In the genomic region with DNA sequence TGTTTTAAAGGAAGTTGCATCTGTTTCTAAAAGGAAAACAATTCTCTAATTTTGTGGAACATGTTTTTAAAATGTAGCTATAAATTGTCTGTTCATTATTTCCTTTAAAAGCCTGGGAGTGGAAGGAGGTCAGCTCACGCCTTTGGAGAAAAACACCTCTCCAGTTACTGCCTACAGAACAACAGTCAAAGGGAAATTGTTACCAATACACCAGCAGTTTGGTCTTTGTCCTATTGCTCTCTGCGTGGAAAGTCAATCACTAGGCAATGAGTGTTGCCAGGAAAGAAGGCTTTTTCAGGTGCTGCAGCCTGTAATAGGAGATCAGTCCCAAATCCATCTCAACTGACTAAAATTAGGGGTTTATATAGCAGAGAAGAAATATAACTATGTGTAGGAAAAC, we compare ENCODE assay signal across 24 cellular contexts. TPM values are rescaled to one million over a fixed set of nuclear protein-coding genes. Genes with fewer than 3 reads are reported as not detected.
DNase-seq lines count a peak whose midpoint lies in the region; ATAC-seq and TF ChIP-seq lines count a peak whose summit lies in the region.
"Had no signal": no experiment of that assay in that cellular context is flagged by ENCODE, and none has a peak within 500 bp of the region (broad histone marks: within the 10 kb centered on the region; RNA-seq: fewer than 3 reads in every experiment).

No MANE protein-coding gene starts in this region.

- H3K27me3 ChIP-seq in BLaER1 (no peaks in the 10 kb centered on the region), testis (no peaks in the 10 kb centered on the region)

- peak; percentile 14 for DNase-seq in DMS153 (lab: John Stamatoyannopoulos, UW)
- no peak for DNase-seq in DMS153 treated with DMSO at 0.1 percent for 48 hours (lab: John Stamatoyannopoulos, UW; ENCODE audit: unreplicated experiment)
- DNase-seq in OCI-LY7 (ENCODE audit: low spot score): no peak
- DNase-seq in left lobe of liver (ENCODE audit: low spot score): no peak
- DNase-seq in HFFc6: no peak
- no peak for DNase-seq in testis
- no peak for DNase-seq in NCI-H446 (lab: John Stamatoyannopoulos, UW)
- DNase-seq: ACHN; C1 segment of cervical spinal cord; CD8-positive, alpha-beta memory T cell; EL; GF-D8; GM23248; H9; NCI-H1092 treated with DMSO at 0.1 percent for 48 hours; NCI-H1436 treated with DMSO at 0.1 percent for 48 hours; NCI-H1930; NCI-H524; NCI-H82; SW 1271 had no signal

- TF ChIP-seq POLR2A in testis (IDR thresholded peaks at IDR 0.05): no peak

- no peak for TF ChIP-seq CTCF in OCI-LY7 (conservative IDR thresholded peaks at IDR 0.05; ENCODE audit: low read length)
- no peak for TF ChIP-seq CTCF in HFFc6 (IDR thresholded peaks at IDR 0.05)
- no peak for TF ChIP-seq CTCF in testis (IDR thresholded peaks at IDR 0.05)

- no peaks in the 10 kb centered on the region for H3K4me1 Mint-ChIP-seq in HFFc6 (ENCODE audit: low read depth)
- H3K4me1 Mint-ChIP-seq: CD8-positive, alpha-beta memory T cell had no signal

- H2AFZ ChIP-seq in OCI-LY7 (ENCODE audit: low read length): no peak overlapping the region
- H2AFZ ChIP-seq: GM23248 had no signal

- CTCF ChIA-PET in OCI-LY7 (lab: Charles Lee; ENCODE audit: unreplicated experiment): no interaction called here

- peak overlapping the region; percentile 70 for H3K4me2 ChIP-seq in BLaER1
- peak overlapping the region; percentile 62 for H3K4me2 ChIP-seq in OCI-LY7 (ENCODE audit: low read length)

- no peaks in the 10 kb centered on the region for H3K79me2 ChIP-seq in OCI-LY7 (ENCODE audit: insufficient read depth, low read depth, low read length)

- H3K4me3 Mint-ChIP-seq in HFFc6: no peak overlapping the region
- H3K4me3 Mint-ChIP-seq: CD8-positive, alpha-beta memory T cell; H9 had no signal

- no peaks in the 10 kb centered on the region for H4K20me1 ChIP-seq in BLaER1
- no peaks in the 10 kb centered on the region for H4K20me1 ChIP-seq in OCI-LY7 (ENCODE audit: insufficient read depth, low read length)

- H3K27ac Mint-ChIP-seq in HFFc6: no peak overlapping the region
- H3K27ac Mint-ChIP-seq: CD8-positive, alpha-beta memory T cell; H9 had no signal

- H3K9me3 ChIP-seq in BLaER1 (peaks cover 29% of the 10 kb centered on the region), OCI-LY7 (ENCODE audit: low read length) (peaks cover 6% of the 10 kb centered on the region; the same call in 1 of the 2 replicates), testis (no peaks in the 10 kb centered on the region)

- ATAC-seq in left lobe of liver: peak; percentile 76
- ATAC-seq: K562 had no signal

- no peak overlapping the region for H3K9ac ChIP-seq in BLaER1
- H3K9ac ChIP-seq: GM23248 had no signal

- H3K27ac ChIP-seq in BLaER1 (peak overlapping the region; percentile 72), OCI-LY7 (ENCODE audit: low read depth, low read length, poor library complexity, severe bottlenecking) (no peak overlapping the region), testis (no peak overlapping the region)
- H3K27ac ChIP-seq: 22Rv1, GM23248 had no signal

- peaks cover 4% of the 10 kb centered on the region; the same call in 1 of the 2 replicates for H3K9me3 Mint-ChIP-seq in HFFc6

- intact Hi-C loops in OCI-LY7 (cut with micrococcal nuclease; ENCODE audit: unreplicated experiment) (loop anchor here (5.0 kb wide), 1 partner anchor 180 kb away; a partner anchor contains a TSS), testis (cut with DNase I; ENCODE audit: low total_unique reads) (no loop called here)

- 58 to 73% methylated on average over 2 of the region's 2 CpGs for WGBS in testis, 2 donors

- no peaks in the 10 kb centered on the region for H3K36me3 Mint-ChIP-seq in HFFc6 (ENCODE audit: low read depth)

- H3K36me3 ChIP-seq in BLaER1 (0 out of 2 replicates have a peak, but pooled peaks cover 5% of the 10 kb centered on the region), OCI-LY7 (ENCODE audit: insufficient read depth, low read length) (no peaks in the 10 kb centered on the region), testis (ENCODE audit: low read depth, missing control alignments) (no peaks in the 10 kb centered on the region)

- no peaks in the 10 kb centered on the region for H3K9me2 ChIP-seq in OCI-LY7 (ENCODE audit: insufficient read depth, low read length)

- H3K27me3 Mint-ChIP-seq in HFFc6 (ENCODE audit: insufficient read depth): no peaks in the 10 kb centered on the region

- POLR2A ChIA-PET in OCI-LY7 (lab: Charles Lee): interaction anchor here (1.9 kb wide), 1 partner anchor 9 kb away, joined by 4 read pairs; no protein-coding TSS in a partner anchor

- no peak overlapping the region for H3K4me3 ChIP-seq in BLaER1
- no peak overlapping the region for H3K4me3 ChIP-seq in OCI-LY7 (ENCODE audit: low read depth, low read length, poor library complexity, severe bottlenecking)
- H3K4me3 ChIP-seq in testis: no peak overlapping the region
- H3K4me3 ChIP-seq: GM23248, K562 had no signal

- H3K4me1 ChIP-seq in BLaER1 (peaks cover 28% of the 10 kb centered on the region), OCI-LY7 (ENCODE audit: insufficient read depth, low read length, poor library complexity, severe bottlenecking) (peaks cover 20% of the 10 kb centered on the region), testis (no peaks in the 10 kb centered on the region)

- BruUV-seq in OCI-LY7 (replicated peaks; lab: Mats Ljungman, UMichigan): no TSS peak

RNA-seq across cellular contexts. Expression of a gene that starts 22.2 kb away (rescaled TPM):
- not detected in 2 replicates for total RNA-seq in OCI-LY7 (2014; rRNA removed; shearing (Covaris generic))
- total RNA-seq in OCI-LY7 (2022): not detected in 2 replicates
- 7.5 TPM for total RNA-seq in left lobe of liver
- 10 to 100 TPM in 5 of 6 experiments, 1 to 10 TPM in 1; 9.9 to 25.9 (median 20.9) TPM for total RNA-seq in HFFc6 (2021; fragmentation: NEBNext Ultra II Directional; extraction: Animal tissue kit (Norgen Biotek cat#: 25700))
- 10 to 100 TPM; 19.3 to 22.7 TPM for total RNA-seq in testis
- 80.1 TPM for polyA plus RNA-seq in testis (ENCODE audit: insufficient read depth, low read depth, low replicate concordance)

RNA-seq across cellular contexts. Expression of a gene that starts 52.9 kb away (rescaled TPM):
- total RNA-seq in OCI-LY7 (2014; rRNA removed; shearing (Covaris generic)): not detected in 2 replicates
- total RNA-seq in OCI-LY7 (2022) (not detected in 2 replicates), left lobe of liver (not detected), testis (1 to 10 TPM; 3.3 to 6.2 TPM)
- not detected for total RNA-seq in HFFc6 (2021; fragmentation: NEBNext Ultra II Directional; extraction: Animal tissue kit (Norgen Biotek cat#: 25700))
- 54.1 TPM for polyA plus RNA-seq in testis (ENCODE audit: insufficient read depth, low read depth, low replicate concordance)
- total RNA-seq: CD8-positive, alpha-beta memory T cell; GM23248; H9; K562; SK-MEL-5 had no signal
- polyA plus RNA-seq: CD8-positive, alpha-beta memory T cell; GM23248; K562 had no signal
